In genomic region chr3:134189848-134190247, GRCh38 we compare ENCODE assay signal across 19 cellular contexts.
"Had no signal": no experiment of that assay in that cellular context is flagged by ENCODE, and none has a peak within 500 bp of the region (broad histone marks: within the 10 kb centered on the region; RNA-seq: fewer than 3 reads in every experiment).

No MANE protein-coding gene starts in this region.

- H3K27me3 Mint-ChIP-seq: effector memory CD8-positive, alpha-beta T cell had no signal

- H3K9me3 Mint-ChIP-seq: activated T-cell treated with anti-CD3 and anti-CD28 coated beads, Interleukin-2, amount 50 U/mL, for 72 hours; effector memory CD8-positive, alpha-beta T cell had no signal

- H3K27ac ChIP-seq: cardiac muscle cell, foreskin keratinocyte, hepatocyte, lower lobe of right lung, tibial nerve, uterus had no signal

- DNase-seq: activated CD4-positive, CD25-positive, alpha-beta regulatory T cell treated with anti-CD3 and anti-CD28 coated beads, Interleukin-2, amount 50 U/mL, for 72 hours; activated CD8-positive, alpha-beta memory T cell treated with anti-CD3 and anti-CD28 coated beads for 24 hours; activated CD8-positive, alpha-beta memory T cell treated with anti-CD3 and anti-CD28 coated beads, Interleukin-2, amount 50 U/mL, for 48 hours; activated effector memory CD4-positive, alpha-beta T cell treated with anti-CD3 and anti-CD28 coated beads, Interleukin-2, amount 50 U/mL, for 16 hours; activated naive CD4-positive, alpha-beta T cell treated with anti-CD3 and anti-CD28 coated beads, Interleukin-2, amount 50 U/mL, for 16 hours; activated T-cell treated with anti-CD3 and anti-CD28 coated beads, Interleukin-2, amount 50 U/mL, for 72 hours; effector memory CD8-positive, alpha-beta T cell; foreskin keratinocyte; islet precursor cell; lower lobe of right lung; midbrain; occipital lobe; stimulated activated CD4-positive, alpha-beta T cell treated with anti-CD3 and anti-CD28 coated beads, Interleukin-12 subunit alpha, Interleukin-12 subunit beta, amount 100 ng/mL, for 4 hours; stimulated activated CD4-positive, alpha-beta T cell treated with anti-CD3 and anti-CD28 coated beads, Interleukin-1b, Interleukin-23, amount 100 ng/mL, for 48 hours; stimulated activated naive CD4-positive, alpha-beta T cell treated with Interleukin-2 at 50 U/mL for 16 hours; uterus had no signal

- H3K4me3 Mint-ChIP-seq: activated T-cell treated with anti-CD3 and anti-CD28 coated beads, Interleukin-2, amount 50 U/mL, for 72 hours; effector memory CD8-positive, alpha-beta T cell had no signal

- ATAC-seq: activated T-cell treated with anti-CD3 and anti-CD28 coated beads, Interleukin-2, amount 50 U/mL, for 72 hours; effector memory CD8-positive, alpha-beta T cell; foreskin keratinocyte; lower lobe of right lung had no signal
